ENCODE assay signal across 31 cellular contexts in genomic region chr3:82883072-82883471, GRCh38.
"Had no signal": no experiment of that assay in that cellular context is flagged by ENCODE, and none has a peak within 500 bp of the region (broad histone marks: within the 10 kb centered on the region; RNA-seq: fewer than 3 reads in every experiment).

No MANE protein-coding gene starts in this region.

- H3K4me2 ChIP-seq: hepatocyte had no signal

- H3K4me3 Mint-ChIP-seq: activated CD4-positive, alpha-beta memory T cell treated with anti-CD3 and anti-CD28 coated beads, Interleukin-2, amount 10 ng/mL, durations not matched to agents 7 days and 5 days; activated CD4-positive, alpha-beta T cell treated with anti-CD3 and anti-CD28 coated beads for 36 hours; activated CD4-positive, alpha-beta T cell treated with anti-CD3 and anti-CD28 coated beads, Interleukin-2, amount 10 ng/mL, durations not matched to agents 24 days and 14 days; activated naive CD4-positive, alpha-beta T cell treated with anti-CD3 and anti-CD28 coated beads, Interleukin-2, amount 50 U/mL, for 24 hours; activated naive CD8-positive, alpha-beta T cell treated with anti-CD3 and anti-CD28 coated beads for 36 hours; activated naive CD8-positive, alpha-beta T cell treated with anti-CD3 and anti-CD28 coated beads, Interleukin-2, amount 50 U/mL, for 24 hours; activated T-cell treated with anti-CD3 and anti-CD28 coated beads, Interleukin-2, amount 50 U/mL, for 24 hours; activated T-cell treated with anti-CD3 and anti-CD28 coated beads, Interleukin-2, amount 50 U/mL, for 72 hours; effector memory CD8-positive, alpha-beta T cell had no signal

- H3K36me3 ChIP-seq: adrenal gland, esophagus muscularis mucosa, gastrocnemius medialis, heart right ventricle had no signal

- H3K36me3 Mint-ChIP-seq: activated naive CD4-positive, alpha-beta T cell treated with anti-CD3 and anti-CD28 coated beads, Interleukin-2, amount 50 U/mL, for 24 hours; activated naive CD8-positive, alpha-beta T cell treated with anti-CD3 and anti-CD28 coated beads for 36 hours had no signal

- H2AFZ ChIP-seq: hepatocyte had no signal

- H3K27me3 Mint-ChIP-seq: activated CD4-positive, alpha-beta memory T cell treated with anti-CD3 and anti-CD28 coated beads, Interleukin-2, amount 10 ng/mL, durations not matched to agents 7 days and 5 days; activated CD4-positive, alpha-beta T cell treated with anti-CD3 and anti-CD28 coated beads for 36 hours; activated CD4-positive, alpha-beta T cell treated with anti-CD3 and anti-CD28 coated beads, Interleukin-2, amount 10 ng/mL, durations not matched to agents 24 days and 14 days; activated naive CD4-positive, alpha-beta T cell treated with anti-CD3 and anti-CD28 coated beads, Interleukin-2, amount 50 U/mL, for 24 hours; activated naive CD8-positive, alpha-beta T cell treated with anti-CD3 and anti-CD28 coated beads for 36 hours; activated naive CD8-positive, alpha-beta T cell treated with anti-CD3 and anti-CD28 coated beads, Interleukin-2, amount 50 U/mL, for 24 hours; activated T-cell treated with anti-CD3 and anti-CD28 coated beads, Interleukin-2, amount 50 U/mL, for 24 hours; effector memory CD8-positive, alpha-beta T cell had no signal

- H3K27ac Mint-ChIP-seq: activated CD4-positive, alpha-beta memory T cell treated with anti-CD3 and anti-CD28 coated beads, Interleukin-2, amount 10 ng/mL, durations not matched to agents 7 days and 5 days; activated CD4-positive, alpha-beta T cell treated with anti-CD3 and anti-CD28 coated beads for 36 hours; activated CD4-positive, alpha-beta T cell treated with anti-CD3 and anti-CD28 coated beads, Interleukin-2, amount 10 ng/mL, durations not matched to agents 24 days and 14 days; activated naive CD4-positive, alpha-beta T cell treated with anti-CD3 and anti-CD28 coated beads, Interleukin-2, amount 50 U/mL, for 24 hours; activated naive CD8-positive, alpha-beta T cell treated with anti-CD3 and anti-CD28 coated beads for 36 hours; activated naive CD8-positive, alpha-beta T cell treated with anti-CD3 and anti-CD28 coated beads, Interleukin-2, amount 50 U/mL, for 24 hours; activated T-cell treated with anti-CD3 and anti-CD28 coated beads, Interleukin-2, amount 50 U/mL, for 24 hours; activated T-cell treated with anti-CD3 and anti-CD28 coated beads, Interleukin-2, amount 50 U/mL, for 72 hours; effector memory CD8-positive, alpha-beta T cell had no signal

- H3K9me3 ChIP-seq: adrenal gland, body of pancreas, esophagus muscularis mucosa had no signal

- H3K9me3 Mint-ChIP-seq: activated CD4-positive, alpha-beta T cell treated with anti-CD3 and anti-CD28 coated beads, Interleukin-2, amount 10 ng/mL, durations not matched to agents 24 days and 14 days; activated naive CD4-positive, alpha-beta T cell treated with anti-CD3 and anti-CD28 coated beads, Interleukin-2, amount 50 U/mL, for 24 hours had no signal

- DNase-seq: activated CD4-positive, alpha-beta memory T cell treated with anti-CD3 and anti-CD28 coated beads, Interleukin-2, amount 10 ng/mL, durations not matched to agents 7 days and 5 days; activated CD4-positive, alpha-beta T cell treated with anti-CD3 and anti-CD28 coated beads for 36 hours; activated CD4-positive, alpha-beta T cell treated with anti-CD3 and anti-CD28 coated beads, Interleukin-2, amount 10 ng/mL, durations not matched to agents 24 days and 14 days; activated CD4-positive, alpha-beta T cell treated with anti-CD3 and anti-CD28 coated beads, Interleukin-2, amount 50 U/mL, for 4 hours; activated CD4-positive, CD25-positive, alpha-beta regulatory T cell; activated CD4-positive, CD25-positive, alpha-beta regulatory T cell treated with anti-CD3 and anti-CD28 coated beads, Interleukin-2, amount 50 U/mL, for 72 hours; activated CD8-positive, alpha-beta memory T cell treated with anti-CD3 and anti-CD28 coated beads, Interleukin-2, amount 50 U/mL, for 48 hours; activated gamma-delta T cell; activated naive CD4-positive, alpha-beta T cell; activated naive CD8-positive, alpha-beta T cell treated with anti-CD3 and anti-CD28 coated beads for 36 hours; activated naive CD8-positive, alpha-beta T cell treated with anti-CD3 and anti-CD28 coated beads, Interleukin-2, amount 50 U/mL, for 24 hours; activated T-cell treated with anti-CD3 and anti-CD28 coated beads for 4 hours; activated T-cell treated with anti-CD3 and anti-CD28 coated beads, Interleukin-2, amount 50 U/mL, for 24 hours; activated T-cell treated with anti-CD3 and anti-CD28 coated beads, Interleukin-2, amount 50 U/mL, for 72 hours; adrenal gland; amygdala; aorta; body of pancreas; caudate nucleus; cortex of kidney; dermis blood vessel endothelial cell; effector CD4-positive, alpha-beta T cell; effector memory CD8-positive, alpha-beta T cell; erythroblast; foreskin keratinocyte; gastrocnemius medialis; heart right ventricle; T-helper 2 cell had no signal

- H3K27me3 ChIP-seq: adrenal gland, body of pancreas, esophagus muscularis mucosa, foreskin keratinocyte, gastrocnemius medialis, heart right ventricle, hepatocyte had no signal

- H3K79me2 ChIP-seq: hepatocyte had no signal

- H3K4me1 Mint-ChIP-seq: activated CD4-positive, alpha-beta memory T cell treated with anti-CD3 and anti-CD28 coated beads, Interleukin-2, amount 10 ng/mL, durations not matched to agents 7 days and 5 days; activated CD4-positive, alpha-beta T cell treated with anti-CD3 and anti-CD28 coated beads for 36 hours; activated CD4-positive, alpha-beta T cell treated with anti-CD3 and anti-CD28 coated beads, Interleukin-2, amount 10 ng/mL, durations not matched to agents 24 days and 14 days; activated naive CD4-positive, alpha-beta T cell treated with anti-CD3 and anti-CD28 coated beads, Interleukin-2, amount 50 U/mL, for 24 hours; activated naive CD8-positive, alpha-beta T cell treated with anti-CD3 and anti-CD28 coated beads for 36 hours; activated naive CD8-positive, alpha-beta T cell treated with anti-CD3 and anti-CD28 coated beads, Interleukin-2, amount 50 U/mL, for 24 hours had no signal

- H3K4me3 ChIP-seq: adrenal gland, body of pancreas, esophagus muscularis mucosa, gastrocnemius medialis, heart right ventricle, hepatocyte had no signal

- H3K27ac ChIP-seq: adrenal gland, body of pancreas, esophagus muscularis mucosa, foreskin keratinocyte, gastrocnemius medialis, heart right ventricle, hepatocyte had no signal

- H3K4me1 ChIP-seq: adrenal gland, body of pancreas, esophagus muscularis mucosa, foreskin keratinocyte, gastrocnemius medialis, heart right ventricle had no signal
